ENCODE assay signal across 19 cellular contexts in genomic region chr10:69358148-69358795, GRCh38. TPM values are rescaled to one million over a fixed set of nuclear protein-coding genes. Genes with fewer than 3 reads are reported as not detected.
DNase-seq lines count a peak whose midpoint lies in the region; ATAC-seq and TF ChIP-seq lines count a peak whose summit lies in the region.
"Had no signal": no experiment of that assay in that cellular context is flagged by ENCODE, and none has a peak within 500 bp of the region (broad histone marks: within the 10 kb centered on the region; RNA-seq: fewer than 3 reads in every experiment).

No MANE protein-coding gene starts in this region.

- H3K4me1 Mint-ChIP-seq in T-cell (peaks cover 67 to 76% (median 68%) of the 10 kb centered on the region in 3 donors), glutamatergic neuron (ENCODE audit: low read depth, unreplicated experiment) (peaks cover 34% of the 10 kb centered on the region)

- CTCF ChIA-PET in T-cell (lab: Charles Lee): interaction anchor here (0.6 to 0.7 kb wide), 2 partner anchors 25 to 196 kb away, joined by 4 read pairs; no protein-coding TSS in a partner anchor

- no peaks in the 10 kb centered on the region for H3K9me3 Mint-ChIP-seq in T-cell
- peaks cover 9% of the 10 kb centered on the region for H3K9me3 Mint-ChIP-seq in glutamatergic neuron (ENCODE audit: unreplicated experiment)
- H3K9me3 Mint-ChIP-seq: nephron progenitor cell had no signal

- H3K27me3 Mint-ChIP-seq in T-cell (no peaks in the 10 kb centered on the region), glutamatergic neuron (ENCODE audit: unreplicated experiment) (peaks cover 12% of the 10 kb centered on the region)

- H3K36me3 Mint-ChIP-seq in T-cell: peaks cover 16% of the 10 kb centered on the region
- H3K36me3 Mint-ChIP-seq in glutamatergic neuron (ENCODE audit: unreplicated experiment): peaks cover 8% of the 10 kb centered on the region

- intact Hi-C loops in left ventricle myocardium superior (cut with micrococcal nuclease): no loop called here
- intact Hi-C loops in heart right ventricle (cut with DNase I): no loop called here
- intact Hi-C loops in thyroid gland (cut with DNase I): no loop called here
- intact Hi-C loops in lower leg skin (cut with DNase I; ENCODE audit: low total_unique reads): no loop called here
- intact Hi-C loops in head of caudate nucleus (cut with DNase I): no loop called here

- POLR2A ChIA-PET in T-cell (lab: Charles Lee): interaction anchor here (0.6 to 0.7 kb wide), 4 partner anchors 34 to 162 kb away, joined by 4 to 9 read pairs (median 5); no protein-coding TSS in a partner anchor

- no peaks in the 10 kb centered on the region for H3K27me3 ChIP-seq in heart right ventricle
- H3K27me3 ChIP-seq in thyroid gland: no peaks in the 10 kb centered on the region
- H3K27me3 ChIP-seq: left lung had no signal

- no peak for ATAC-seq in left ventricle myocardium superior
- ATAC-seq in heart right ventricle: no peak
- no peak for ATAC-seq in T-cell (replicated peaks in 1 of 4)
- ATAC-seq: activated CD4-positive, CD25-positive, alpha-beta regulatory T cell treated with anti-CD3 and anti-CD28 coated beads, Interleukin-2, amount 50 U/mL, for 24 hours; left lung had no signal

- TF ChIP-seq CTCF in heart right ventricle (IDR thresholded peaks at IDR 0.05) (peak in 2 of 9 donors; percentile 15 to 27), thyroid gland (IDR thresholded peaks at IDR 0.05) (no peak), glutamatergic neuron (IDR thresholded peaks at IDR 0.05; ENCODE audit: partially characterized antibody, unreplicated experiment) (no peak), lower leg skin (IDR thresholded peaks at IDR 0.05) (no peak)

- H3K27ac Mint-ChIP-seq in T-cell: peak overlapping the region; percentile 89 to 90
- no peak overlapping the region for H3K27ac Mint-ChIP-seq in glutamatergic neuron (ENCODE audit: unreplicated experiment)
- H3K27ac Mint-ChIP-seq: nephron progenitor cell had no signal

- H3K27ac ChIP-seq in heart right ventricle (peak overlapping the region in 1 of 10 donors; percentile 83), thyroid gland (peak overlapping the region; percentile 18 to 87 (median 85))

- TF ChIP-seq POLR2A in erythroblast (IDR thresholded peaks at IDR 0.05; ENCODE audit: low read length) (no peak), thyroid gland (IDR thresholded peaks at IDR 0.05) (no peak), lower leg skin (IDR thresholded peaks at IDR 0.05) (no peak)

- 71 to 74% methylated on average over 12 of the region's 12 CpGs for WGBS in heart right ventricle, 2 donors
- WGBS in thyroid gland, 2 donors: 81 to 89% methylated on average over 12 of the region's 12 CpGs
- 73 to 74% methylated on average over 12 of the region's 12 CpGs for WGBS in lower leg skin, 2 donors

- H3K9me3 ChIP-seq in heart right ventricle: peaks cover 0 to 4% (median 0%) of the 10 kb centered on the region in 11 donors
- no peaks in the 10 kb centered on the region for H3K9me3 ChIP-seq in thyroid gland
- H3K9me3 ChIP-seq: left lung had no signal

- H3K4me1 ChIP-seq in heart right ventricle (peaks cover 33 to 71% (median 54%) of the 10 kb centered on the region in 9 donors), thyroid gland (peaks cover 65% of the 10 kb centered on the region in 2 donors)

- no peak overlapping the region for H3K4me3 ChIP-seq in heart right ventricle
- H3K4me3 ChIP-seq in thyroid gland (replicated peaks in 1 of 3): no peak overlapping the region
- H3K4me3 ChIP-seq in lower leg skin (ENCODE audit: low read depth, poor library complexity, severe bottlenecking): no peak overlapping the region
- H3K4me3 ChIP-seq: left lung had no signal

- H3K4me3 Mint-ChIP-seq in T-cell (peak overlapping the region in 1 of 3 donors; percentile 73), glutamatergic neuron (ENCODE audit: unreplicated experiment) (no peak overlapping the region)
- H3K4me3 Mint-ChIP-seq: nephron progenitor cell had no signal

- DNase-seq in left ventricle myocardium superior (peak; percentile 55), heart right ventricle (no peak), T-cell (no peak), erythroblast (lab: John Stamatoyannopoulos, UW) (peak; percentile 22 to 26), thyroid gland (no peak), glutamatergic neuron (no peak), lower leg skin (ENCODE audit: low spot score in 2 of 2) (no peak), head of caudate nucleus (no peak)
- DNase-seq: activated T-cell treated with anti-CD3 and anti-CD28 coated beads for 4 hours; aorta; dermis blood vessel endothelial cell; left lung; NCI-H2081 treated with DMSO at 0.1 percent for 48 hours; NCI-H526 treated with DMSO at 0.1 percent for 48 hours; nephron progenitor cell; stimulated activated CD4-positive, alpha-beta T cell treated with anti-CD3 and anti-CD28 coated beads, Interleukin-2, amount 100 ng/mL, for 48 hours; stimulated activated CD8-positive, alpha-beta memory T cell treated with anti-CD3 and anti-CD28 coated beads, Interleukin-4, amount 100 ng/mL, for 48 hours; SW 1271 had no signal

- H3K36me3 ChIP-seq in heart right ventricle: peaks cover 0 to 49% (median 7%) of the 10 kb centered on the region in 9 donors
- no peaks in the 10 kb centered on the region for H3K36me3 ChIP-seq in thyroid gland

RNA-seq across cellular contexts. Expression of gene TACR2, which starts 58.4 kb away (rescaled TPM):
- total RNA-seq in left ventricle myocardium superior (not detected), heart right ventricle (under 1 TPM in 8 of 10 donors, not detected in 2; 0.15 to 0.93 (median 0.25) TPM), T-cell (not detected), thyroid gland (not detected), glutamatergic neuron (ENCODE audit: unreplicated experiment) (not detected), lower leg skin (1 to 10 TPM in 2 of 4 donors, under 1 TPM in 1, not detected in 1; 0.29 to 1.8 (median 1.7) TPM)
- polyA plus RNA-seq in heart right ventricle: under 1 TPM in 1 of 2 donors, not detected in 1; 0.13 TPM

Comparison
In these comparisons a context has a peak if more than half of its experiments do, and no peak if none do; other contexts are left out.
1. DNase-seq: peak in left ventricle myocardium superior (single experiment) and erythroblast (2 of 2); none in heart right ventricle (0 of 2), T-cell (0 of 34), thyroid gland (0 of 2), glutamatergic neuron (single experiment), lower leg skin (0 of 2) and head of caudate nucleus (0 of 42).